ENCODE assay signal across 8 cellular contexts in genomic region chr19:37077929-37078716, GRCh38. TPM values are rescaled to one million over a fixed set of nuclear protein-coding genes. Genes with fewer than 3 reads are reported as not detected.
DNase-seq lines count a peak whose midpoint lies in the region; ATAC-seq and TF ChIP-seq lines count a peak whose summit lies in the region.

TSS of gene ZNF420 (plus strand) at chr19:37078433. CDS start at chr19:37089119, 10,686 bp downstream.

- peaks cover 14% of the 10 kb centered on the region for H3K36me3 Mint-ChIP-seq in central memory CD8-positive, alpha-beta T cell (ENCODE audit: insufficient read depth)

- TF ChIP-seq CTCF in spleen (IDR thresholded peaks at IDR 0.05 in 8 of 11, conservative IDR thresholded peaks at IDR 0.05 in 3 of 11): peak in 5 of 11 experiments; percentile 6 to 38 (median 30)

- peak; percentile 93 for DNase-seq in AG08396 (ENCODE audit: low spot score)
- DNase-seq in NCI-H345 treated with DMSO at 0.1 percent for 48 hours (lab: John Stamatoyannopoulos, UW; ENCODE audit: unreplicated experiment): peak; percentile 99
- DNase-seq in activated CD4-positive, CD25-positive, alpha-beta regulatory T cell treated with anti-CD3 and anti-CD28 coated beads, Interleukin-2, amount 50 U/mL, for 16 hours (ENCODE audit: low read depth, low spot score): peak; percentile 79
- peak; percentile 78 to 86 for DNase-seq in central memory CD8-positive, alpha-beta T cell (ENCODE audit: low spot score in 2 of 2)
- DNase-seq in iris pigment epithelial cell (ENCODE audit: low read depth): peak; percentile 96
- peak; percentile 97 for DNase-seq in spleen

- intact Hi-C loops in spleen (cut with DNase I; ENCODE audit: low total_unique reads): no loop called here

- H3K4me3 Mint-ChIP-seq in central memory CD8-positive, alpha-beta T cell: peak within 1 kb of the TSS; percentile 96

- peak; percentile 94 for ATAC-seq in HG03196 (IDR thresholded peaks at IDR 0.05; ENCODE audit: unreplicated experiment)
- peak; percentile 93 for ATAC-seq in central memory CD8-positive, alpha-beta T cell (replicated peaks; ENCODE audit: extremely low read depth, poor library complexity, severe bottlenecking)

- no peaks in the 10 kb centered on the region for H3K27me3 Mint-ChIP-seq in central memory CD8-positive, alpha-beta T cell

- peaks cover 7% of the 10 kb centered on the region for H3K9me3 Mint-ChIP-seq in central memory CD8-positive, alpha-beta T cell

- H3K27ac Mint-ChIP-seq in central memory CD8-positive, alpha-beta T cell (ENCODE audit: low read depth): peak within 1 kb of the TSS; percentile 96

- no peaks in the 10 kb centered on the region for H3K27me3 ChIP-seq in spleen (replicated peaks in 1 of 7)

- H3K4me1 Mint-ChIP-seq in central memory CD8-positive, alpha-beta T cell: peaks cover 37% of the 10 kb centered on the region

- in situ Hi-C loops in GM18951 (cut with MboI; ENCODE audit: low sequenced_read_pairs, unreplicated experiment): no loop called here

- peaks cover 0 to 22% (median 13%) of the 10 kb centered on the region in 6 donors for H3K36me3 ChIP-seq in spleen

- TF ChIP-seq POLR2A in GM18951 (IDR thresholded peaks at IDR 0.05; ENCODE audit: extremely low read depth, insufficient read depth, insufficient read length) (peak; percentile 84), spleen (IDR thresholded peaks at IDR 0.05) (no peak)

- peak within 1 kb of the TSS; percentile 74 to 97 (median 84) for H3K4me3 ChIP-seq in spleen

- H3K27ac ChIP-seq in spleen: peak within 1 kb of the TSS; percentile 80 to 91 (median 88)

- H3K4me1 ChIP-seq in spleen: peaks cover 6 to 29% (median 17%) of the 10 kb centered on the region in 6 donors

- WGBS in spleen, 5 donors: 0 to 2% (median 0%) methylated on average over 27 to 61 of the region's 61 CpGs

- H3K9me3 ChIP-seq in spleen: peaks cover 8 to 42% (median 34%) of the 10 kb centered on the region in 8 donors

RNA-seq across cellular contexts. Expression of gene ZNF420, which starts in this region (rescaled TPM):
- 10 to 100 TPM in 6 of 7 donors, 1 to 10 TPM in 1; 8.8 to 24.3 (median 17.3) TPM for total RNA-seq in spleen
- 1 to 10 TPM; 5.3 to 7.1 (median 5.5) TPM for polyA plus RNA-seq in spleen

Comparison
In these comparisons a context has a peak if more than half of its experiments do, and no peak if none do; other contexts are left out.
1. Peak in every context shown above with its lines: DNase-seq, ATAC-seq, H3K4me3 ChIP-seq and H3K27ac ChIP-seq.